ENCODE assay signal across 33 cellular contexts in genomic region chr12:130286741-130287140, GRCh38. TPM values are rescaled to one million over a fixed set of nuclear protein-coding genes. Genes with fewer than 3 reads are reported as not detected.
"Had no signal": no experiment of that assay in that cellular context is flagged by ENCODE, and none has a peak within 500 bp of the region (broad histone marks: within the 10 kb centered on the region; RNA-seq: fewer than 3 reads in every experiment).

No MANE protein-coding gene starts in this region.

- H3K4me1 Mint-ChIP-seq: activated B cell treated with CpG ODN at 0.5 μM for 24 hours had no signal

- H3K27ac Mint-ChIP-seq: activated B cell treated with CpG ODN at 0.5 μM for 24 hours; activated CD4-positive, alpha-beta memory T cell treated with anti-CD3 and anti-CD28 coated beads for 36 hours; activated naive CD4-positive, alpha-beta T cell treated with anti-CD3 and anti-CD28 coated beads for 36 hours; activated naive CD4-positive, alpha-beta T cell treated with anti-CD3 and anti-CD28 coated beads, Interleukin-2, amount 50 U/mL, for 72 hours; activated T-helper 1 cell treated with anti-CD3 and anti-CD28 coated beads, Interleukin-12 subunit alpha, Interleukin-12 subunit beta, Interleukin-2, Interleukin-4 antibody, amounts not matched to agents 30 ng/mL and 10 ng/mL and 1 ng/mL, durations not matched to agents 14 hours and 24 hours and 36 hours; T-helper 1 cell treated with Interleukin-12 subunit alpha and Interleukin-12 subunit beta and Interleukin-4 antibody, amounts not matched to agents 30 μg/mL and 1 μg/mL, for 36 hours; T-helper 2 cell treated with Interferon-gamma antibody and Interleukin-4, amounts not matched to agents 5 μg/mL and 100 μg/mL, for 36 hours had no signal

- H3K27me3 Mint-ChIP-seq: activated B cell treated with CpG ODN at 0.5 μM for 24 hours had no signal

- H3K27me3 ChIP-seq: adrenal gland, body of pancreas, Peyer's patch, SJSA1 had no signal

- H3K9me3 ChIP-seq: adrenal gland, Peyer's patch, SJSA1, SK-N-SH had no signal

- H3K36me3 ChIP-seq: adrenal gland, breast epithelium, Peyer's patch, SJSA1 had no signal

- H3K4me3 Mint-ChIP-seq: activated B cell treated with CpG ODN at 0.5 μM for 24 hours; activated CD4-positive, alpha-beta memory T cell treated with anti-CD3 and anti-CD28 coated beads for 36 hours; activated naive CD4-positive, alpha-beta T cell treated with anti-CD3 and anti-CD28 coated beads for 36 hours; activated T-cell treated with anti-CD3 and anti-CD28 coated beads, Interleukin-2, amount 50 U/mL, for 4 hours; activated T-helper 1 cell treated with anti-CD3 and anti-CD28 coated beads, Interleukin-12 subunit alpha, Interleukin-12 subunit beta, Interleukin-2, Interleukin-4 antibody, amounts not matched to agents 30 ng/mL and 10 ng/mL and 1 ng/mL, durations not matched to agents 14 hours and 24 hours and 36 hours; T-helper 1 cell treated with Interleukin-12 subunit alpha and Interleukin-12 subunit beta and Interleukin-4 antibody, amounts not matched to agents 30 μg/mL and 1 μg/mL, for 36 hours; T-helper 2 cell treated with Interferon-gamma antibody and Interleukin-4, amounts not matched to agents 5 μg/mL and 100 μg/mL, for 36 hours had no signal

- H3K27ac ChIP-seq: adrenal gland, body of pancreas, breast epithelium, Peyer's patch, SJSA1 had no signal

- DNase-seq: activated B cell treated with CpG ODN at 0.5 μM for 24 hours; activated CD4-positive, alpha-beta memory T cell treated with anti-CD3 and anti-CD28 coated beads for 36 hours; activated CD4-positive, alpha-beta T cell treated with anti-CD3 and anti-CD28 coated beads for 4 hours; activated CD4-positive, alpha-beta T cell treated with anti-CD3 and anti-CD28 coated beads, Interleukin-2, amount 50 U/mL, for 1 hour; activated CD4-positive, CD25-positive, alpha-beta regulatory T cell treated with anti-CD3 and anti-CD28 coated beads, Interleukin-2, amount 50 U/mL, for 72 hours; activated CD8-positive, alpha-beta memory T cell treated with anti-CD3 and anti-CD28 coated beads, Interleukin-2, amount 50 U/mL, for 4 hours; activated gamma-delta T cell treated with Interleukin-2 at 50 U/mL for 16 hours; activated naive CD4-positive, alpha-beta T cell treated with anti-CD3 and anti-CD28 coated beads for 36 hours; activated T-cell treated with anti-CD3 and anti-CD28 coated beads for 4 hours; activated T-cell treated with anti-CD3 and anti-CD28 coated beads, Interleukin-2, amount 50 U/mL, for 4 hours; adrenal gland; cerebellar nuclear complex; NCI-H1105; NCI-H187; NCI-H2029 treated with DMSO at 0.1 percent for 48 hours; NCI-H2107; NCI-H2171; NCI-H446; NCI-H774; PC-3; Peyer's patch; RPMI8226 had no signal

- H3K4me3 ChIP-seq: adrenal gland, body of pancreas, breast epithelium, Peyer's patch, SJSA1 had no signal

- ATAC-seq: activated naive CD4-positive, alpha-beta T cell treated with anti-CD3 and anti-CD28 coated beads, Interleukin-2, amount 50 U/mL, for 72 hours; activated T-cell treated with anti-CD3 and anti-CD28 coated beads, Interleukin-2, amount 50 U/mL, for 4 hours; body of pancreas; PC-3 had no signal

- H3K36me3 Mint-ChIP-seq: activated CD4-positive, alpha-beta memory T cell treated with anti-CD3 and anti-CD28 coated beads for 36 hours had no signal

- H3K4me1 ChIP-seq: adrenal gland, body of pancreas, breast epithelium, Peyer's patch, SJSA1 had no signal

RNA-seq across cellular contexts. Expression of gene PIWIL1, which starts 50.9 kb away (rescaled TPM):
- total RNA-seq: activated B cell treated with CpG ODN at 0.5 μM for 24 hours; activated CD4-positive, alpha-beta memory T cell treated with anti-CD3 and anti-CD28 coated beads for 36 hours; activated naive CD4-positive, alpha-beta T cell treated with anti-CD3 and anti-CD28 coated beads for 36 hours; activated naive CD4-positive, alpha-beta T cell treated with anti-CD3 and anti-CD28 coated beads, Interleukin-2, amount 50 U/mL, for 72 hours; activated T-cell treated with anti-CD3 and anti-CD28 coated beads, Interleukin-2, amount 50 U/mL, for 4 hours; activated T-helper 1 cell treated with anti-CD3 and anti-CD28 coated beads, Interleukin-12 subunit alpha, Interleukin-12 subunit beta, Interleukin-2, Interleukin-4 antibody, amounts not matched to agents 30 ng/mL and 10 ng/mL and 1 ng/mL, durations not matched to agents 14 hours and 24 hours and 36 hours; astrocyte; body of pancreas; cardiac septum; MCF 10A; PC-3; Peyer's patch; SJSA1 had no signal
